8 cellular contexts compared by ENCODE assay signal in the genomic region with DNA sequence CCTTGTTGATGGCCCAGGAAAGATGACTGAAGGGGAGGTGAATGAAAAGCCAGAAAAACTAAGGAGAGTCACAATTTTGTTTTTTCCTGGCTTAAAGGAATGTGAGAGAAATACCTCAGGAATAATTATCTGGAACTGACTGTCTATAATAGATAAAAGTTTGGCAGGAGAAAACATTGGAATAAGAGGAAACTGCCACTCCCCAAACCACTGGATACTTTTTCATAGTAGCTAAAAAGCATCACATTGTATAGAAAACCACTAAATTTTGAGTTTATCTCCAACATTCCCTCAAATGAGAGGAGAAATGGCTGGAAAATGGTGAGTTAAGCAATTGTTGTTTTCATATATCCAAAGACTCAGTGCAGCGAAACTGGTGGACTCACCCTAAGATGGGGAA.
"Had no signal": no experiment of that assay in that cellular context is flagged by ENCODE, and none has a peak within 500 bp of the region (broad histone marks: within the 10 kb centered on the region; RNA-seq: fewer than 3 reads in every experiment).

No MANE protein-coding gene starts in this region.

- H3K4me3 ChIP-seq: GM23248 had no signal

- H3K4me2 ChIP-seq: KMS-11 had no signal

- H2AFZ ChIP-seq: GM23248 had no signal

- H3K9ac ChIP-seq: GM23248, KMS-11 had no signal

- H3K27ac Mint-ChIP-seq: H9, IgD-negative memory B cell had no signal

- H3K4me3 Mint-ChIP-seq: H9, IgD-negative memory B cell had no signal

- H3K36me3 Mint-ChIP-seq: IgD-negative memory B cell had no signal

- H3K27ac ChIP-seq: GM23248, HL-60, KMS-11 had no signal

- H3K4me1 Mint-ChIP-seq: H9, IgD-negative memory B cell had no signal

- ATAC-seq: HepG2 had no signal

- DNase-seq: GM23248, H9, HCEC 1CT, KBM-7 had no signal
